In the genomic region with DNA sequence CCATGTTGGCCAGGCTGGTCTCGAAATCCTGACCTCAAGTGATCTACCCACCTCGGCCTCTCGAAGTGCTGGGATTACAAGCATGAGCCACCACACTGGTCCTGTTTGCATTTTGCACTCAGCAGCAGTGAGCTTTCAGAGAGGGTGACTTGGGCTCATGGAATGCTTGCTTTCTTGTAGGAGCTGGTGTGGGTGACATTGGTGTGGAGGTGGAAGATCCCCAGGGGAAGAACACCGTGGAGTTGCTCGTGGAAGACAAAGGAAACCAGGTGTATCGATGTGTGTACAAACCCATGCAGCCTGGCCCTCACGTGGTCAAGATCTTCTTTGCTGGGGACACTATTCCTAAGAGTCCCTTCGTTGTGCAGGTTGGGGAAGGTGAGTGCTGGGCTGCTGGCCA, we compare ENCODE assay signal across 14 cellular contexts.
DNase-seq lines count a peak whose midpoint lies in the region; ATAC-seq and TF ChIP-seq lines count a peak whose summit lies in the region.
"Had no signal": no experiment of that assay in that cellular context is flagged by ENCODE, and none has a peak within 500 bp of the region (broad histone marks: within the 10 kb centered on the region; RNA-seq: fewer than 3 reads in every experiment).

No MANE protein-coding gene starts in this region.

- H3K9me3 Mint-ChIP-seq in CD8-positive, alpha-beta T cell: no peaks in the 10 kb centered on the region
- no peaks in the 10 kb centered on the region for H3K9me3 Mint-ChIP-seq in HFFc6
- H3K9me3 Mint-ChIP-seq: CD4-positive, CD25-positive, alpha-beta regulatory T cell had no signal

- no peak for ATAC-seq in CD8-positive, alpha-beta T cell
- ATAC-seq in HG02571 (IDR thresholded peaks at IDR 0.05; ENCODE audit: unreplicated experiment): no peak
- ATAC-seq: HCT116 had no signal

- H3K4me1 ChIP-seq in CD8-positive, alpha-beta T cell (ENCODE audit: insufficient read depth, low read length): peaks cover 20% of the 10 kb centered on the region
- H3K4me1 ChIP-seq in thyroid gland (peaks cover 51 to 74% of the 10 kb centered on the region in 2 donors), HAP-1 (no peaks in the 10 kb centered on the region)

- peak overlapping the region; percentile 13 for H3K27ac Mint-ChIP-seq in CD8-positive, alpha-beta T cell
- H3K27ac Mint-ChIP-seq in HFFc6: no peak overlapping the region; the same call in 1 of the 2 replicates
- H3K27ac Mint-ChIP-seq: CD4-positive, CD25-positive, alpha-beta regulatory T cell had no signal

- H3K27me3 ChIP-seq in CD8-positive, alpha-beta T cell (ENCODE audit: insufficient read depth, low read length): no peaks in the 10 kb centered on the region
- H3K27me3 ChIP-seq in thyroid gland (no peaks in the 10 kb centered on the region), HAP-1 (ENCODE audit: low read depth) (no peaks in the 10 kb centered on the region)
- H3K27me3 ChIP-seq: BLaER1 treated with 17β-estradiol and CSF1 and Interleukin-3, amounts not matched to agents 10 nM and 100 nM had no signal

- peaks cover 12% of the 10 kb centered on the region for H3K36me3 ChIP-seq in CD8-positive, alpha-beta T cell (ENCODE audit: insufficient read depth, low read length)
- H3K36me3 ChIP-seq in thyroid gland: peaks cover 7 to 16% of the 10 kb centered on the region in 2 donors
- H3K36me3 ChIP-seq in HAP-1 (replicated peaks): peaks cover 37% of the 10 kb centered on the region

- TF ChIP-seq CTCF in CD8-positive, alpha-beta T cell (IDR thresholded peaks at IDR 0.05): no peak
- TF ChIP-seq CTCF in HFFc6 (IDR thresholded peaks at IDR 0.05): no peak
- TF ChIP-seq CTCF in thyroid gland (IDR thresholded peaks at IDR 0.05): no peak
- no peak for TF ChIP-seq CTCF in GM10248 (IDR thresholded peaks at IDR 0.05; ENCODE audit: control extremely low read depth, extremely low read depth, low read depth, missing control alignments)

- H3K9me3 ChIP-seq in CD8-positive, alpha-beta T cell (ENCODE audit: low read length): no peaks in the 10 kb centered on the region
- H3K9me3 ChIP-seq in thyroid gland (no peaks in the 10 kb centered on the region), HAP-1 (no peaks in the 10 kb centered on the region)

- in situ Hi-C loops in HAP-1 (cut with MboI; ENCODE audit: low sequenced_read_pairs): no loop called here

- peaks cover 79% of the 10 kb centered on the region for H3K36me3 Mint-ChIP-seq in CD8-positive, alpha-beta T cell
- H3K36me3 Mint-ChIP-seq in HFFc6 (ENCODE audit: low read depth): peaks cover 44% of the 10 kb centered on the region

- no peak overlapping the region for H3K27ac ChIP-seq in CD8-positive, alpha-beta T cell (ENCODE audit: low read depth, low read length)
- H3K27ac ChIP-seq in caudate nucleus (ENCODE audit: low read depth, low read length): peak overlapping the region; percentile 24
- H3K27ac ChIP-seq in thyroid gland: peak overlapping the region; percentile 53 to 93 (median 91)
- H3K27ac ChIP-seq: BLaER1 treated with 17β-estradiol and CSF1 and Interleukin-3, amounts not matched to agents 10 nM and 100 nM had no signal

- POLR2A ChIA-PET in CD8-positive, alpha-beta T cell (lab: Charles Lee): no interaction called here
- POLR2A ChIA-PET in GM10248 (lab: Yijun Ruan, JAX): no interaction called here

- CTCF ChIA-PET in CD8-positive, alpha-beta T cell (lab: Charles Lee): interaction anchor here (0.8 to 1.1 kb wide), 3 partner anchors 9 to 79 kb away, joined by 3 to 4 read pairs (median 3); no protein-coding TSS in a partner anchor
- CTCF ChIA-PET in GM10248 (lab: Yijun Ruan, JAX): no interaction called here

- DNase-seq in CD8-positive, alpha-beta T cell: no peak
- DNase-seq in HFFc6: peak; percentile 4
- DNase-seq in caudate nucleus (lab: John Stamatoyannopoulos, UW): peak in 11 of 61 donors; percentile 6 to 61 (median 14)
- DNase-seq in thyroid gland: peak in 1 of 2 donors; percentile 40
- DNase-seq in HAP-1 (ENCODE audit: low spot score in 2 of 2): no peak
- DNase-seq in GM10248 (ENCODE audit: extremely low spot score): no peak
- DNase-seq: ACHN; CD4-positive, CD25-positive, alpha-beta regulatory T cell; DMS153; DMS79 treated with DMSO at 0.1 percent for 48 hours; GDM1 had no signal

- H3K4me1 Mint-ChIP-seq in CD8-positive, alpha-beta T cell (ENCODE audit: low read depth): peaks cover 21% of the 10 kb centered on the region
- H3K4me1 Mint-ChIP-seq in HFFc6 (ENCODE audit: low read depth): peaks cover 21% of the 10 kb centered on the region

- no peak overlapping the region for H3K4me3 ChIP-seq in CD8-positive, alpha-beta T cell (ENCODE audit: low read depth, low read length)
- no peak overlapping the region for H3K4me3 ChIP-seq in thyroid gland (replicated peaks in 1 of 3)
- H3K4me3 ChIP-seq in HAP-1: no peak overlapping the region
- H3K4me3 ChIP-seq: BLaER1 treated with 17β-estradiol and CSF1 and Interleukin-3, amounts not matched to agents 10 nM and 100 nM had no signal

- no peak overlapping the region for H3K4me3 Mint-ChIP-seq in CD8-positive, alpha-beta T cell
- no peak overlapping the region for H3K4me3 Mint-ChIP-seq in HFFc6
- H3K4me3 Mint-ChIP-seq: CD4-positive, CD25-positive, alpha-beta regulatory T cell had no signal

- intact Hi-C loops in CD8-positive, alpha-beta T cell (cut with DNase I, micrococcal nuclease): no loop called here
- intact Hi-C loops in thyroid gland (cut with DNase I): no loop called here

- no peaks in the 10 kb centered on the region for H3K27me3 Mint-ChIP-seq in CD8-positive, alpha-beta T cell (ENCODE audit: low read depth)
- H3K27me3 Mint-ChIP-seq in HFFc6 (ENCODE audit: insufficient read depth): no peaks in the 10 kb centered on the region
- H3K27me3 Mint-ChIP-seq: CD4-positive, CD25-positive, alpha-beta regulatory T cell had no signal

- 63 to 67% methylated on average over 8 of the region's 8 CpGs for WGBS in thyroid gland, 2 donors

- no peak for TF ChIP-seq POLR2A in thyroid gland (IDR thresholded peaks at IDR 0.05)
